In genomic region chr12:23127701-23128100, GRCh38 we compare ENCODE assay signal across 32 cellular contexts.
"Had no signal": no experiment of that assay in that cellular context is flagged by ENCODE, and none has a peak within 500 bp of the region (broad histone marks: within the 10 kb centered on the region; RNA-seq: fewer than 3 reads in every experiment).

No MANE protein-coding gene starts in this region.

- H3K9me3 Mint-ChIP-seq: T-helper 1 cell treated with Interleukin-12 subunit alpha and Interleukin-12 subunit beta and Interleukin-4 antibody, amounts not matched to agents 30 μg/mL and 1 μg/mL, for 36 hours had no signal

- H3K9ac ChIP-seq: SK-N-SH had no signal

- H3K9me2 ChIP-seq: SK-N-SH had no signal

- H3K27me3 ChIP-seq: MG63, Peyer's patch, SJSA1 had no signal

- H3K9me3 ChIP-seq: MG63, Peyer's patch, SJSA1, SK-N-SH had no signal

- H3K27ac ChIP-seq: Peyer's patch, SJSA1 had no signal

- H3K36me3 ChIP-seq: MG63, Peyer's patch, SJSA1 had no signal

- H3K27ac Mint-ChIP-seq: T-helper 1 cell treated with Interleukin-12 subunit alpha and Interleukin-12 subunit beta and Interleukin-4 antibody, amounts not matched to agents 30 μg/mL and 1 μg/mL, for 36 hours had no signal

- H3K4me3 ChIP-seq: MG63, Peyer's patch, SJSA1 had no signal

- H3K4me3 Mint-ChIP-seq: T-helper 1 cell treated with Interleukin-12 subunit alpha and Interleukin-12 subunit beta and Interleukin-4 antibody, amounts not matched to agents 30 μg/mL and 1 μg/mL, for 36 hours had no signal

- H3K4me2 ChIP-seq: SK-N-SH had no signal

- ATAC-seq: PC-3 had no signal

- H3K4me1 ChIP-seq: Peyer's patch, SJSA1 had no signal

- DNase-seq: MG63, NCI-H1048, NCI-H1092 treated with DMSO at 0.1 percent for 48 hours, NCI-H1105 treated with DMSO at 0.1 percent for 48 hours, NCI-H1417, NCI-H1436, NCI-H146, NCI-H1694, NCI-H187, NCI-H1930, NCI-H2029 treated with DMSO at 0.1 percent for 48 hours, NCI-H2081 treated with DMSO at 0.1 percent for 48 hours, NCI-H2107, NCI-H2171, NCI-H226, NCI-H446 treated with DMSO at 0.1 percent for 48 hours, NCI-H510A, NCI-H524, NCI-H526, NCI-H69, NCI-H748 treated with DMSO at 0.1 percent for 48 hours, NCI-H82, PC-3, Peyer's patch, Right ventricle myocardium superior, RPMI8226, SHP77 treated with DMSO at 0.1 percent for 48 hours, SK-N-SH, SW 1271, T-helper 1 cell had no signal
